Comparison of ENCODE assay signal across 1 cellular context in the genomic region with DNA sequence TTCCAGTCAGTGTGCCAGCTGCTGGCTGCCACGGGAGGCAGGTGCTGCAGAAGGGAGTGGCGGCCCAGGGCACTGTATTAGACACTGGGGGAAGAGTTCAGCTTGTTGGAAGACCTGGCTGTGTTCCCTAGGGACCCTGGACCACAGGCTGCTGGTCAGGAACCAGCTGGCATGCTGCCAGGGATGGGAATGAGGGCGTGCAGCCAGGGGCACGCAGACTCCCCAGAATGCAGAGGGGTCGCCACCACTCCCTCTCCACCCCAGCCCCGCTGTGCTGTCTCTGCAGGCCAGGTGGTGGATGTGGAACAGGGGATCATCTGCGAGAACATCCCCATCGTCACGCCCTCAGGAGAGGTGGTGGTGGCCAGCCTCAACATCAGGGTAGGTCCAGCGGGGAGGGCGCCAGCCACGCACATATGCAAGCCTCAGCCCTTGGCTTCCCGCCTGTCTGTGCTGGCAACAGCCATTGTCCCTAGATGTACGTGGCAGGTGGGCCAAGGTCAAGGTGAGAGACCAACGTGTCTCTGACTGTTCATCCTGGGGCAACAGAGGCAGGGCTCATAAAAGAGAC.
TF ChIP-seq lines count a peak whose summit lies in the region.

No MANE protein-coding gene starts in this region.

TF ChIP-seq in HEK293, 187 proteins besides CTCF, POLR2A, EP300 and RAD21 (continued from another document):
- TF ChIP-seq BCL11B (tag by site-specific recombination; IDR thresholded peaks at IDR 0.05; ENCODE audit: low read depth), result no peak
- peak; percentile 61; the same call in 1 of the 2 replicates for TF ChIP-seq KLF17 (tag by site-specific recombination; IDR thresholded peaks at IDR 0.05)
- TF ChIP-seq ZNF214 (tag by site-specific recombination; IDR thresholded peaks at IDR 0.05; ENCODE audit: borderline replicate concordance), result no peak
- TF ChIP-seq YY2 (tag by site-specific recombination; IDR thresholded peaks at IDR 0.05), result no peak
- TF ChIP-seq HOXD13 (CRISPR knock-in tag; IDR thresholded peaks at IDR 0.05; ENCODE audit: borderline replicate concordance), result no peak
- TF ChIP-seq ZNF266 (tag by site-specific recombination; IDR thresholded peaks at IDR 0.05; ENCODE audit: low read depth), result no peak
- no peak for TF ChIP-seq ZNF24 (tag by site-specific recombination; IDR thresholded peaks at IDR 0.05)
- no peak for TF ChIP-seq HOXC10 (CRISPR knock-in tag; IDR thresholded peaks at IDR 0.05)
- TF ChIP-seq ZNF654 (tag by site-specific recombination; IDR thresholded peaks at IDR 0.05; ENCODE audit: low read depth), result no peak
